Comparison of ENCODE assay signal across 6 cellular contexts in the genomic region with DNA sequence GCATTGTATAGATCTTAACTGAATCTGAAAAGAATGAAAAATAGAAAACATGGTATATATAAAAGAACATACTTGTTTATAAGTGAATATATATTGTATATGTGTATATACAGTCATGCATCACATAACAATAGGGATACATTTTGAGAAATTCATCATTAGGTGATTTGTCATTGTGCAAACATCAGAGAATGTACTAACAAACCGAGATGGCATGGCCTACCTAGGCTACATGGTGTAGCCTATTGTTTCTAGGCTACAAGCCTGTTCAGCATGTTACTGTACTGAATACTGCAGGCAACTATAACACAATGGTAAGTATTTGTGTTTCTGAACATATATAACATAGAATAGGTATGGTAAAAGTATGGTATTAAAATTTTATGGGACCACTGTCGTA.
"Had no signal": no experiment of that assay in that cellular context is flagged by ENCODE, and none has a peak within 500 bp of the region (broad histone marks: within the 10 kb centered on the region; RNA-seq: fewer than 3 reads in every experiment).

No MANE protein-coding gene starts in this region.

- ATAC-seq: HepG2, K562 had no signal

- DNase-seq: IMR-90, KBM-7 had no signal

- H3K27ac ChIP-seq: HL-60 had no signal

- H3K4me3 ChIP-seq: K562 had no signal

- FAIRE-seq: HepG2, HTR-8/SVneo, K562 had no signal
